In genomic region chr14:92646952-92647461, GRCh38 we compare ENCODE assay signal across 10 cellular contexts.
DNase-seq lines count a peak whose midpoint lies in the region; ATAC-seq, FAIRE-seq and TF ChIP-seq lines count a peak whose summit lies in the region.
"Had no signal": no experiment of that assay in that cellular context is flagged by ENCODE, and none has a peak within 500 bp of the region (broad histone marks: within the 10 kb centered on the region; RNA-seq: fewer than 3 reads in every experiment).

No MANE protein-coding gene starts in this region.

- H3K4me3 Mint-ChIP-seq in dendritic cell treated with granulocyte-macrophage colony-stimulating factor and Interleukin-4, amounts not matched to agents 40 ng/mL and 50 ng/mL, for 4 days: no peak overlapping the region

- ATAC-seq in pancreas (no peak), HG03139 (IDR thresholded peaks at IDR 0.05; ENCODE audit: unreplicated experiment) (no peak), HG03521 (IDR thresholded peaks at IDR 0.05; ENCODE audit: unreplicated experiment) (no peak)
- ATAC-seq: foreskin keratinocyte had no signal

- peak; percentile 95 for FAIRE-seq in pancreas (lab: Jason Lieb, UNC)

- H3K4me1 ChIP-seq in pancreas: no peaks in the 10 kb centered on the region

- peaks cover 81% of the 10 kb centered on the region for H3K4me1 Mint-ChIP-seq in dendritic cell treated with granulocyte-macrophage colony-stimulating factor and Interleukin-4, amounts not matched to agents 40 ng/mL and 50 ng/mL, for 4 days (ENCODE audit: low read depth)

- DNase-seq in LHCN-M2 (ENCODE audit: low read depth) (peak; percentile 50), pancreas (no peak), NCI-H226 (no peak), DMS79 (lab: John Stamatoyannopoulos, UW) (no peak)
- DNase-seq: NCI-H2107 had no signal

- H3K9me3 Mint-ChIP-seq in dendritic cell treated with granulocyte-macrophage colony-stimulating factor and Interleukin-4, amounts not matched to agents 40 ng/mL and 50 ng/mL, for 4 days: no peaks in the 10 kb centered on the region

- no peaks in the 10 kb centered on the region for H3K9me3 ChIP-seq in pancreas

- no peak overlapping the region for H3K4me3 ChIP-seq in pancreas

- 74 to 82% methylated on average over 8 of the region's 8 CpGs for WGBS in pancreas, 2 donors

- intact Hi-C loops in dendritic cell treated with granulocyte-macrophage colony-stimulating factor and Interleukin-4, amounts not matched to agents 40 ng/mL and 50 ng/mL, for 4 days (cut with micrococcal nuclease): no loop called here
- intact Hi-C loops in pancreas (cut with DNase I): no loop called here

- peak overlapping the region; percentile 60 for H3K27ac Mint-ChIP-seq in dendritic cell treated with granulocyte-macrophage colony-stimulating factor and Interleukin-4, amounts not matched to agents 40 ng/mL and 50 ng/mL, for 4 days

- H3K27me3 ChIP-seq in pancreas: no peaks in the 10 kb centered on the region
- H3K27me3 ChIP-seq: foreskin keratinocyte had no signal

- H3K27me3 Mint-ChIP-seq in dendritic cell treated with granulocyte-macrophage colony-stimulating factor and Interleukin-4, amounts not matched to agents 40 ng/mL and 50 ng/mL, for 4 days: no peaks in the 10 kb centered on the region

- no peak for TF ChIP-seq CTCF in C4-2B (conservative IDR thresholded peaks at IDR 0.05)
- TF ChIP-seq CTCF in pancreas (IDR thresholded peaks at IDR 0.05): no peak

- peaks cover 76% of the 10 kb centered on the region for H3K36me3 Mint-ChIP-seq in dendritic cell treated with granulocyte-macrophage colony-stimulating factor and Interleukin-4, amounts not matched to agents 40 ng/mL and 50 ng/mL, for 4 days (ENCODE audit: low read depth)

- peak overlapping the region; percentile 77 for H3K27ac ChIP-seq in C4-2B
- no peak overlapping the region for H3K27ac ChIP-seq in pancreas
- H3K27ac ChIP-seq: foreskin keratinocyte had no signal

- H3K36me3 ChIP-seq in pancreas: no peaks in the 10 kb centered on the region
